Comparison of ENCODE assay signal across 4 cellular contexts in the genomic region with DNA sequence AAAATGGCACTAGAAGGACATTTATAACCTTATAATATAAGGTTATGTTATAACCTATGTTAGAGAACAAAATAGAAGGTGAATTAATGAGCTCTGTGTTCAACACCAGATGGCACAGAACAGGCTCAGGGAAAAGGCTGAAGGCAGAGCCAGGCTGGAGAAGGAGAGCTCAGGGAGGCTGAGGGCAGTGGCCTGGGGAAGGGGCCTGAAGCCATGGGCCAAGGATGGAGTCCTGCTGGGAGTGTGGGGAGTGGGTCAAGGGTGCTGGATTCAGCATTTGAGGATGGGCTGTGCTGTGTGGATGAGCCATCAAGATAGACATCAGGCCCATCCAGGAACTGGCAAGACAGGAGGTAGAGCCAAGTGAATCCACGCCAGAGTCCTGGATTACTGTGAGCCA.
"Had no signal": no experiment of that assay in that cellular context is flagged by ENCODE, and none has a peak within 500 bp of the region (broad histone marks: within the 10 kb centered on the region; RNA-seq: fewer than 3 reads in every experiment).

No MANE protein-coding gene starts in this region.

- H3K4me3 Mint-ChIP-seq: GM23338, H9 had no signal

- H3K4me3 ChIP-seq: GM23338 had no signal

- H3K4me1 Mint-ChIP-seq: GM23338, H9 had no signal

- DNase-seq: H9, HCEC 1CT, IMR-90 had no signal

- H3K27ac Mint-ChIP-seq: GM23338, H9 had no signal
